In genomic region chr19:2613507-2614295, GRCh38 we compare ENCODE assay signal across 8 cellular contexts.
DNase-seq lines count a peak whose midpoint lies in the region; ATAC-seq and TF ChIP-seq lines count a peak whose summit lies in the region.

No MANE protein-coding gene starts in this region.

- peak; percentile 43 to 46 for ATAC-seq in CD4-positive, CD25-positive, alpha-beta regulatory T cell (ENCODE audit: low read depth in 2 of 2)
- ATAC-seq in HG03108 (IDR thresholded peaks at IDR 0.05; ENCODE audit: unreplicated experiment) (no peak), GM21723 (IDR thresholded peaks at IDR 0.05; ENCODE audit: unreplicated experiment) (no peak)

- peaks cover 41% of the 10 kb centered on the region for H3K4me1 ChIP-seq in CD4-positive, CD25-positive, alpha-beta regulatory T cell (ENCODE audit: control insufficient read depth, insufficient read depth, low read length, poor library complexity, severe bottlenecking)
- H3K4me1 ChIP-seq in endocrine pancreas (ENCODE audit: control insufficient read depth, insufficient read depth, low read length), result no peaks in the 10 kb centered on the region

- H3K9me3 ChIP-seq in CD4-positive, CD25-positive, alpha-beta regulatory T cell (ENCODE audit: control insufficient read depth in 2 of 2, low read length in 2 of 2), result no peaks in the 10 kb centered on the region
- H3K9me3 ChIP-seq in endocrine pancreas (ENCODE audit: control insufficient read depth, low read length), result no peaks in the 10 kb centered on the region

- no peak overlapping the region for H3K4me3 ChIP-seq in CD4-positive, CD25-positive, alpha-beta regulatory T cell (ENCODE audit: low read depth, low read length)
- H3K4me3 ChIP-seq in endocrine pancreas (ENCODE audit: control insufficient read depth, insufficient read depth, low read length), result no peak overlapping the region

- H3K27ac Mint-ChIP-seq in CD4-positive, CD25-positive, alpha-beta regulatory T cell, result peak overlapping the region in 1 of 3 donors; percentile 20
- H3K27ac Mint-ChIP-seq in IgD-negative memory B cell (peak overlapping the region; percentile 16 to 95 (median 16)), nephron (no peak overlapping the region)

- no peaks in the 10 kb centered on the region for H3K9me3 Mint-ChIP-seq in CD4-positive, CD25-positive, alpha-beta regulatory T cell
- no peaks in the 10 kb centered on the region for H3K9me3 Mint-ChIP-seq in IgD-negative memory B cell
- H3K9me3 Mint-ChIP-seq in nephron, result peaks cover 3% of the 10 kb centered on the region

- DNase-seq in CD4-positive, CD25-positive, alpha-beta regulatory T cell, result peak; percentile 36 to 62 (median 54)
- peak; percentile 54 to 55 for DNase-seq in activated CD4-positive, alpha-beta T cell treated with anti-CD3 and anti-CD28 coated beads, Interleukin-2, amount 50 U/mL, for 4 hours
- DNase-seq in NCI-H82 treated with DMSO at 0.1 percent for 48 hours (lab: John Stamatoyannopoulos, UW; ENCODE audit: unreplicated experiment), result no peak

- H3K36me3 ChIP-seq in CD4-positive, CD25-positive, alpha-beta regulatory T cell (ENCODE audit: control insufficient read depth, insufficient read depth, low read length), result no peaks in the 10 kb centered on the region
- no peaks in the 10 kb centered on the region for H3K36me3 ChIP-seq in endocrine pancreas (ENCODE audit: control insufficient read depth, insufficient read depth, low read length)

- H3K4me3 Mint-ChIP-seq in CD4-positive, CD25-positive, alpha-beta regulatory T cell, result peak overlapping the region in 3 of 4 donors; percentile 21 to 75 (median 29)
- H3K4me3 Mint-ChIP-seq in IgD-negative memory B cell, result peak overlapping the region in 3 of 4 donors; percentile 77 to 82 (median 81)
- H3K4me3 Mint-ChIP-seq in nephron, result no peak overlapping the region

- peak; percentile 63 to 76 (median 68) for TF ChIP-seq CTCF in nephron (IDR thresholded peaks at IDR 0.05; ENCODE audit: unreplicated experiment in 3 of 3)

- peak overlapping the region; percentile 25 for H3K9ac ChIP-seq in endocrine pancreas (ENCODE audit: control insufficient read depth, insufficient read depth, low read length)

- H3K36me3 Mint-ChIP-seq in CD4-positive, CD25-positive, alpha-beta regulatory T cell, result no peaks in the 10 kb centered on the region
- peaks cover 2% of the 10 kb centered on the region for H3K36me3 Mint-ChIP-seq in IgD-negative memory B cell
- H3K36me3 Mint-ChIP-seq in nephron (ENCODE audit: low read depth), result no peaks in the 10 kb centered on the region

- H3K27ac ChIP-seq in CD4-positive, CD25-positive, alpha-beta regulatory T cell (ENCODE audit: insufficient read depth, low read length, poor library complexity, severe bottlenecking), result no peak overlapping the region

- peaks cover 2 to 48% (median 23%) of the 10 kb centered on the region in 4 donors for H3K4me1 Mint-ChIP-seq in CD4-positive, CD25-positive, alpha-beta regulatory T cell
- H3K4me1 Mint-ChIP-seq in IgD-negative memory B cell (peaks cover 48 to 54% (median 50%) of the 10 kb centered on the region in 3 donors), nephron (peaks cover 11% of the 10 kb centered on the region)

- H3K27me3 ChIP-seq in CD4-positive, CD25-positive, alpha-beta regulatory T cell (ENCODE audit: control insufficient read depth, insufficient read depth, low read length), result no peaks in the 10 kb centered on the region
- no peaks in the 10 kb centered on the region for H3K27me3 ChIP-seq in endocrine pancreas (ENCODE audit: control insufficient read depth, insufficient read depth, low read length)

- H3K27me3 Mint-ChIP-seq in CD4-positive, CD25-positive, alpha-beta regulatory T cell, result peaks cover 8% of the 10 kb centered on the region
- H3K27me3 Mint-ChIP-seq in IgD-negative memory B cell, result no peaks in the 10 kb centered on the region
- H3K27me3 Mint-ChIP-seq in nephron (ENCODE audit: low read depth), result peaks cover 50% of the 10 kb centered on the region

Comparison
In these comparisons a context has a peak if more than half of its experiments do, and no peak if none do; other contexts are left out.
1. ATAC-seq: peak in CD4-positive, CD25-positive, alpha-beta regulatory T cell (2 of 2); none in HG03108 (single experiment) and GM21723 (single experiment).
2. H3K27ac Mint-ChIP-seq: peak in IgD-negative memory B cell (3 of 3); none in nephron (0 of 3).
3. H3K4me3 Mint-ChIP-seq: peak in CD4-positive, CD25-positive, alpha-beta regulatory T cell (3 of 4) and IgD-negative memory B cell (3 of 4); none in nephron (0 of 3).